Comparison of ENCODE assay signal across 14 cellular contexts in genomic region chr7:101614939-101615302, GRCh38. TPM values are rescaled to one million over a fixed set of nuclear protein-coding genes. Genes with fewer than 3 reads are reported as not detected.
DNase-seq lines count a peak whose midpoint lies in the region.
"Had no signal": no experiment of that assay in that cellular context is flagged by ENCODE, and none has a peak within 500 bp of the region (broad histone marks: within the 10 kb centered on the region; RNA-seq: fewer than 3 reads in every experiment).

No MANE protein-coding gene starts in this region.

- no peak overlapping the region for H4K8ac ChIP-seq in trophoblast cell (ENCODE audit: low read depth, low read length)

- H2BK12ac ChIP-seq in trophoblast cell (ENCODE audit: low read length) = no peak overlapping the region

- no peak overlapping the region for H3K23ac ChIP-seq in trophoblast cell (ENCODE audit: low read length)

- no peaks in the 10 kb centered on the region for H3K79me2 ChIP-seq in trophoblast cell (ENCODE audit: control insufficient read depth, insufficient read depth, low read length, poor library complexity)

- no CpG with 5 or more reads among the region's 9 CpGs for WGBS in trophoblast cell (ENCODE audit: extremely low coverage, insufficient coverage, insufficient read length)

- no peak overlapping the region for H3K14ac ChIP-seq in trophoblast cell (ENCODE audit: low read length)

- no peak overlapping the region for H2AK5ac ChIP-seq in trophoblast cell (ENCODE audit: low read length)

- H3K4me1 ChIP-seq in trophoblast cell (ENCODE audit: control insufficient read depth in 1 of 2, insufficient read depth in 2 of 2, low read length in 2 of 2) = peaks cover 22 to 23% of the 10 kb centered on the region in 2 experiments

- no peak overlapping the region for H2AFZ ChIP-seq in trophoblast cell (ENCODE audit: insufficient read depth, low read length, poor library complexity)

- H3K27me3 ChIP-seq in MG63 = no peaks in the 10 kb centered on the region
- H3K27me3 ChIP-seq in trophoblast cell (ENCODE audit: insufficient read depth, low read length) = no peaks in the 10 kb centered on the region

- no peak overlapping the region for H3K4ac ChIP-seq in trophoblast cell (ENCODE audit: low read depth, low read length)

- H3K4me2 ChIP-seq in trophoblast cell (ENCODE audit: low read length) = peak overlapping the region; percentile 32

- H4K12ac ChIP-seq in trophoblast cell (ENCODE audit: low read depth, low read length) = no peak overlapping the region

- H3K9me3 ChIP-seq in MG63 = no peaks in the 10 kb centered on the region
- H3K9me3 ChIP-seq in trophoblast cell (ENCODE audit: insufficient read depth, low read depth, low read length) = no peaks in the 10 kb centered on the region

- H2BK5ac ChIP-seq in trophoblast cell (ENCODE audit: low read depth, low read length, poor library complexity) = no peak overlapping the region

- H3K4me3 ChIP-seq in MG63 (no peak overlapping the region), trophoblast cell (ENCODE audit: low read depth, low read length) (no peak overlapping the region)

- H3K36me3 ChIP-seq in MG63 = no peaks in the 10 kb centered on the region
- no peaks in the 10 kb centered on the region for H3K36me3 ChIP-seq in trophoblast cell (ENCODE audit: control insufficient read depth in 1 of 2, insufficient read depth in 2 of 2, low read length in 2 of 2)

- H3K27ac ChIP-seq in trophoblast cell (ENCODE audit: low read depth, low read length) = peak overlapping the region; percentile 12

- DNase-seq in Daoy (ENCODE audit: low read depth) (peak; percentile 77), MG63 (peak; percentile 85), dedifferentiated amniotic fluid mesenchymal stem cell (ENCODE audit: extremely low spot score) (peak; percentile 67), trophoblast cell (peak; percentile 99 to 100), NCI-H1105 treated with DMSO at 0.1 percent for 48 hours (lab: John Stamatoyannopoulos, UW) (no peak), NCI-H446 treated with DMSO at 0.1 percent for 48 hours (lab: John Stamatoyannopoulos, UW) (no peak), NCI-H2227 (lab: John Stamatoyannopoulos, UW; ENCODE audit: unreplicated experiment) (no peak)
- no peak for DNase-seq in activated CD4-positive, alpha-beta T cell treated with anti-CD3 and anti-CD28 coated beads for 4 hours
- DNase-seq: activated CD4-positive, alpha-beta T cell treated with anti-CD3 and anti-CD28 coated beads, Interleukin-2, amount 50 U/mL, for 48 hours; activated naive CD4-positive, alpha-beta T cell treated with anti-CD3 and anti-CD28 coated beads, Interleukin-2, amount 50 U/mL, for 16 hours; stimulated activated naive CD8-positive, alpha-beta T cell treated with anti-CD3 and anti-CD28 coated beads, Interleukin-15, amount 100 ng/mL, for 72 hours had no signal

- peaks cover 14% of the 10 kb centered on the region for H3K79me1 ChIP-seq in trophoblast cell (ENCODE audit: low read length)

- peak overlapping the region; percentile 72 for H4K91ac ChIP-seq in trophoblast cell (ENCODE audit: low read depth, low read length)

- H3K18ac ChIP-seq in trophoblast cell (ENCODE audit: low read length) = no peak overlapping the region

- no peak overlapping the region for H3K9ac ChIP-seq in trophoblast cell (ENCODE audit: low read length)

- H2BK120ac ChIP-seq in trophoblast cell (ENCODE audit: insufficient read depth, low read length, poor library complexity) = no peak overlapping the region

RNA-seq across cellular contexts. Expression of gene MYL10, which starts 14.2 kb away (rescaled TPM):
- total RNA-seq in Daoy (2014; rRNA removed; shearing (Covaris generic)) = not detected in 2 replicates
- not detected in 2 replicates for total RNA-seq in MG63 (2014; rRNA removed; shearing (Covaris generic); ENCODE audit: low replicate concordance)
- polyA plus RNA-seq in trophoblast cell (2013) = 0.12 TPM in 1 of 2 replicates, not detected in the other
- total RNA-seq: fibroblast of lung, mucosa of gallbladder had no signal
- polyA plus RNA-seq: CD14-positive monocyte, fibroblast of lung had no signal

Comparison
In these comparisons a context has a peak if more than half of its experiments do, and no peak if none do; other contexts are left out.
1. DNase-seq: peak in Daoy (single experiment), MG63 (single experiment), dedifferentiated amniotic fluid mesenchymal stem cell (single experiment) and trophoblast cell (2 of 2); none in activated CD4-positive, alpha-beta T cell treated with anti-CD3 and anti-CD28 coated beads for 4 hours (0 of 2), NCI-H1105 treated with DMSO at 0.1 percent for 48 hours (single experiment), NCI-H446 treated with DMSO at 0.1 percent for 48 hours (single experiment) and NCI-H2227 (single experiment).